In genomic region chr1:51583532-51583931, GRCh38 we compare ENCODE assay signal across 10 cellular contexts. TPM values are rescaled to one million over a fixed set of nuclear protein-coding genes. Genes with fewer than 3 reads are reported as not detected.
A peak's percentile ranks its signal among the peaks of the same experiment; 100 is the strongest.
DNase-seq lines count a peak whose midpoint lies in the region; ATAC-seq and TF ChIP-seq lines count a peak whose summit lies in the region.
"Had no signal": no experiment of that assay in that cellular context is flagged by ENCODE, and none has a peak within 500 bp of the region (broad histone marks: within the 10 kb centered on the region; RNA-seq: fewer than 3 reads in every experiment).

No MANE protein-coding gene starts in this region.

- no peaks in the 10 kb centered on the region for H3K79me1 ChIP-seq in mesenchymal stem cell (replicated peaks; ENCODE audit: low read length, poor library complexity, severe bottlenecking)

- H3K27me3 ChIP-seq in PC-3 (ENCODE audit: low read length) (no peaks in the 10 kb centered on the region), mesenchymal stem cell (ENCODE audit: control insufficient read depth in 1 of 2, insufficient read depth in 1 of 2, low read length in 2 of 2) (no peaks in the 10 kb centered on the region), thyroid gland (no peaks in the 10 kb centered on the region)
- H3K27me3 ChIP-seq in CD8-positive, alpha-beta T cell (ENCODE audit: insufficient read depth, low read length) = no peaks in the 10 kb centered on the region

- H3K18ac ChIP-seq in mesenchymal stem cell (ENCODE audit: low read depth in 1 of 2, low read length in 2 of 2) = no peak overlapping the region

- H3K4me1 Mint-ChIP-seq in CD8-positive, alpha-beta T cell (ENCODE audit: low read depth) = no peaks in the 10 kb centered on the region
- H3K4me1 Mint-ChIP-seq: activated naive CD4-positive, alpha-beta T cell treated with anti-CD3 and anti-CD28 coated beads, Interleukin-2, amount 50 U/mL, for 24 hours had no signal

- no peak overlapping the region for H3K4me3 Mint-ChIP-seq in CD8-positive, alpha-beta T cell
- H3K4me3 Mint-ChIP-seq: activated naive CD4-positive, alpha-beta T cell treated with anti-CD3 and anti-CD28 coated beads, Interleukin-2, amount 50 U/mL, for 24 hours had no signal

- H2BK120ac ChIP-seq in mesenchymal stem cell (ENCODE audit: low read depth, low read length) = no peak overlapping the region

- no peaks in the 10 kb centered on the region for H3K9me2 ChIP-seq in PC-3 (replicated peaks; ENCODE audit: low read length)

- no peaks in the 10 kb centered on the region for H3K9me3 Mint-ChIP-seq in CD8-positive, alpha-beta T cell
- H3K9me3 Mint-ChIP-seq: activated naive CD4-positive, alpha-beta T cell treated with anti-CD3 and anti-CD28 coated beads, Interleukin-2, amount 50 U/mL, for 24 hours had no signal

- TF ChIP-seq CTCF in PC-3 (conservative IDR thresholded peaks at IDR 0.05; ENCODE audit: low read depth, low read length) (no peak), thyroid gland (IDR thresholded peaks at IDR 0.05) (no peak)
- no peak for TF ChIP-seq CTCF in CD8-positive, alpha-beta T cell (IDR thresholded peaks at IDR 0.05)

- H3K4me2 ChIP-seq in PC-3 (ENCODE audit: low read length) (no peak overlapping the region), mesenchymal stem cell (ENCODE audit: low read length, poor library complexity, severe bottlenecking) (no peak overlapping the region)

- H4K20me1 ChIP-seq in PC-3 (ENCODE audit: low read length) = no peaks in the 10 kb centered on the region

- H3K27ac ChIP-seq in PC-3 (ENCODE audit: low read length) (no peak overlapping the region), epithelial cell of prostate (no peak overlapping the region), mesenchymal stem cell (ENCODE audit: low read length, poor library complexity, severe bottlenecking) (no peak overlapping the region), thyroid gland (no peak overlapping the region)
- H3K27ac ChIP-seq in CD8-positive, alpha-beta T cell (ENCODE audit: low read depth, low read length) = no peak overlapping the region

- H3K4ac ChIP-seq in mesenchymal stem cell (ENCODE audit: low read depth in 1 of 2, low read length in 2 of 2) = no peak overlapping the region

- DNase-seq in PC-3 (peak; percentile 43), epithelial cell of prostate (ENCODE audit: low read depth, low spot score) (peak; percentile 64), mesenchymal stem cell (no peak), thyroid gland (peak; percentile 21 to 26), GM19240 (ENCODE audit: insufficient read length, low spot score) (no peak)
- no peak for DNase-seq in CD8-positive, alpha-beta T cell
- DNase-seq: OCI-M1 had no signal

- no peaks in the 10 kb centered on the region for H3F3A ChIP-seq in PC-3 (ENCODE audit: low read length, unreplicated experiment)

- 85% methylated on average over 9 of the region's 9 CpGs for WGBS in mesenchymal stem cell
- WGBS in thyroid gland, 2 donors = 47 to 66% methylated on average over 9 of the region's 9 CpGs

- POLR2A ChIA-PET in PC-3 (lab: Charles Lee; ENCODE audit: unreplicated experiment) = no interaction called here
- POLR2A ChIA-PET in CD8-positive, alpha-beta T cell (lab: Charles Lee) = no interaction called here

- TF ChIP-seq POLR2A in thyroid gland (IDR thresholded peaks at IDR 0.05) = no peak

- no peaks in the 10 kb centered on the region for H3K79me2 ChIP-seq in PC-3 (ENCODE audit: low read length)

- H4K91ac ChIP-seq in mesenchymal stem cell (ENCODE audit: low read length) = no peak overlapping the region

- H4K8ac ChIP-seq in mesenchymal stem cell (ENCODE audit: low read length) = no peak overlapping the region

- H3K27ac Mint-ChIP-seq in CD8-positive, alpha-beta T cell = no peak overlapping the region
- H3K27ac Mint-ChIP-seq: activated naive CD4-positive, alpha-beta T cell treated with anti-CD3 and anti-CD28 coated beads, Interleukin-2, amount 50 U/mL, for 24 hours had no signal

- H2BK5ac ChIP-seq in mesenchymal stem cell (ENCODE audit: low read depth, low read length, poor library complexity, severe bottlenecking) = no peak overlapping the region

- CTCF ChIA-PET in PC-3 (lab: Charles Lee) = interaction anchor here (0.5 kb wide), 1 partner anchor 30 kb away, joined by 4 read pairs; no protein-coding TSS in a partner anchor
- CTCF ChIA-PET in CD8-positive, alpha-beta T cell (lab: Charles Lee) = no interaction called here

- H3K9ac ChIP-seq in PC-3 (ENCODE audit: low read length) (no peak overlapping the region), mesenchymal stem cell (ENCODE audit: low read length) (peak overlapping the region; percentile 60)

- H3K4me1 ChIP-seq in PC-3 (ENCODE audit: insufficient read depth, low read length) (no peaks in the 10 kb centered on the region), mesenchymal stem cell (ENCODE audit: control insufficient read depth, insufficient read depth, low read depth, low read length) (no peaks in the 10 kb centered on the region), thyroid gland (no peaks in the 10 kb centered on the region)
- H3K4me1 ChIP-seq in CD8-positive, alpha-beta T cell (ENCODE audit: insufficient read depth, low read length) = no peaks in the 10 kb centered on the region

- H3K9me3 ChIP-seq in PC-3 (ENCODE audit: low read length) (no peaks in the 10 kb centered on the region), mesenchymal stem cell (ENCODE audit: control insufficient read depth, low read length) (no peaks in the 10 kb centered on the region), thyroid gland (no peaks in the 10 kb centered on the region)
- no peaks in the 10 kb centered on the region for H3K9me3 ChIP-seq in CD8-positive, alpha-beta T cell (ENCODE audit: low read length)

- 0 out of 2 replicates have a peak overlapping the region, but pooled peaks have one; percentile 20 for H2AFZ ChIP-seq in PC-3 (ENCODE audit: low read length)
- no peak overlapping the region for H2AFZ ChIP-seq in mesenchymal stem cell (ENCODE audit: low read depth, low read length)

- no peaks in the 10 kb centered on the region for H3K36me3 Mint-ChIP-seq in CD8-positive, alpha-beta T cell

- no peak overlapping the region for H3K14ac ChIP-seq in mesenchymal stem cell (ENCODE audit: low read length in 2 of 2)

- BruUV-seq in PC-3 (replicated peaks; lab: Mats Ljungman, UMichigan) = no TSS peak

- H2AK5ac ChIP-seq in mesenchymal stem cell (ENCODE audit: low read length, severe bottlenecking) = no peak overlapping the region

- H3K4me3 ChIP-seq in PC-3 (ENCODE audit: low read length) (no peak overlapping the region), mesenchymal stem cell (ENCODE audit: insufficient read depth in 1 of 2, low read depth in 1 of 2, low read length in 2 of 2) (no peak overlapping the region), thyroid gland (replicated peaks in 1 of 3) (no peak overlapping the region)
- no peak overlapping the region for H3K4me3 ChIP-seq in CD8-positive, alpha-beta T cell (ENCODE audit: low read depth, low read length)

- no peak overlapping the region for H2BK15ac ChIP-seq in mesenchymal stem cell (ENCODE audit: low read depth, poor library complexity, severe bottlenecking)

- H3K23ac ChIP-seq in mesenchymal stem cell (ENCODE audit: low read length in 2 of 2) = no peak overlapping the region

- H3K36me3 ChIP-seq in PC-3 (ENCODE audit: low read depth, low read length) (no peaks in the 10 kb centered on the region), mesenchymal stem cell (ENCODE audit: control insufficient read depth in 1 of 2, insufficient read depth in 2 of 2, low read depth in 1 of 2, low read length in 2 of 2) (no peaks in the 10 kb centered on the region), thyroid gland (no peaks in the 10 kb centered on the region)
- H3K36me3 ChIP-seq in CD8-positive, alpha-beta T cell (ENCODE audit: insufficient read depth, low read length) = no peaks in the 10 kb centered on the region

- intact Hi-C loops in PC-3 (cut with micrococcal nuclease) (no loop called here), thyroid gland (cut with DNase I) (no loop called here)
- intact Hi-C loops in CD8-positive, alpha-beta T cell (cut with DNase I, micrococcal nuclease) = no loop called here

- ATAC-seq in PC-3 = peak; percentile 80
- ATAC-seq in HG03521 (IDR thresholded peaks at IDR 0.05; ENCODE audit: unreplicated experiment) = no peak
- ATAC-seq in CD8-positive, alpha-beta T cell = no peak
- no peak for ATAC-seq in GM21529 (IDR thresholded peaks at IDR 0.05; ENCODE audit: unreplicated experiment)

- H3K27me3 Mint-ChIP-seq in CD8-positive, alpha-beta T cell (ENCODE audit: low read depth) = no peaks in the 10 kb centered on the region
- H3K27me3 Mint-ChIP-seq: activated naive CD4-positive, alpha-beta T cell treated with anti-CD3 and anti-CD28 coated beads, Interleukin-2, amount 50 U/mL, for 24 hours had no signal

- no peak overlapping the region for H2BK12ac ChIP-seq in mesenchymal stem cell (ENCODE audit: low read length in 2 of 2)

RNA-seq across cellular contexts. Expression of gene OSBPL9, which starts 33.4 kb away (rescaled TPM):
- 40.5 and 74.7 TPM in 2 replicates for total RNA-seq in PC-3 (2014; rRNA removed)
- polyA plus RNA-seq in mesenchymal stem cell (2013, experiment 1 of 2) = 48.8 TPM
- 49.0 TPM for polyA plus RNA-seq in mesenchymal stem cell (2013, experiment 2 of 2)
- 100 to 1,000 TPM in 3 of 4 donors, 10 to 100 TPM in 1; 95.6 to 272 (median 128) TPM for total RNA-seq in thyroid gland
- 10 to 100 TPM; 48.5 to 49.2 TPM for total RNA-seq in CD8-positive, alpha-beta T cell

Comparison
In these comparisons a context has a peak if more than half of its experiments do, and no peak if none do; other contexts are left out.
1. DNase-seq: peak in PC-3 (single experiment), epithelial cell of prostate (single experiment) and thyroid gland (2 of 2); none in mesenchymal stem cell (single experiment), CD8-positive, alpha-beta T cell (0 of 7) and GM19240 (single experiment).